19 cellular contexts compared by ENCODE assay signal in the genomic region with DNA sequence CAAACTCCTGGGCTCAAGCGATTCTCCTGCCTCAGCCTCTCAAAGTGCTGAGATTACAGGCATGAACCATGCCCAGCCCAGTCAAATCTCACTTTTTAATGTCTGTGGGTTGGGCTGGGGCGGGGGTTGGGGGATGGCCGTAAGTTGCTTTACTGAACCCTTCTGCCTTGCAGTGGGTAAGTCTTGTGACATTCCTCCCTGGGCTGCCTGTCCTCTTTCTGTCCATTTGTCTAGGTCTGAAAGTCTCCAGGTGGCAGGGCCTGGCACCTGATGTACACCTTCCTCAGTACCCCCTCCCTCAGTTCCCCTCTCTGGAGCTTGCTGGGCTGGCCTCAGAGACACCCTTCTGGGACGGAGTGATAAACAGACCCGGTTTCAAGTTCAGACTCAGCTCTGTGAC. TPM values are rescaled to one million over a fixed set of nuclear protein-coding genes. Genes with fewer than 3 reads are reported as not detected.
"Had no signal": no experiment of that assay in that cellular context is flagged by ENCODE, and none has a peak within 500 bp of the region (broad histone marks: within the 10 kb centered on the region; RNA-seq: fewer than 3 reads in every experiment).

No MANE protein-coding gene starts in this region.

- H3K36me3 Mint-ChIP-seq: activated naive CD8-positive, alpha-beta T cell treated with anti-CD3 and anti-CD28 coated beads for 36 hours had no signal

- H3K9me3 ChIP-seq: SJSA1 had no signal

- ATAC-seq: stimulated activated memory B cell treated with anti-CD40 and anti-IgM and Interleukin-4, amounts not matched to agents 10 μg/mL and 1 μg/mL and 100 μg/mL, for 72 hours had no signal

- H3K27ac Mint-ChIP-seq: activated naive CD8-positive, alpha-beta T cell treated with anti-CD3 and anti-CD28 coated beads for 36 hours; stimulated activated memory B cell treated with anti-CD40 and anti-IgM and Interleukin-4, amounts not matched to agents 10 μg/mL and 1 μg/mL and 100 μg/mL, for 72 hours had no signal

- H3K27ac ChIP-seq: hepatocyte, parathyroid adenoma, SJSA1 had no signal

- H3K9me3 Mint-ChIP-seq: activated naive CD8-positive, alpha-beta T cell treated with anti-CD3 and anti-CD28 coated beads for 36 hours; stimulated activated memory B cell treated with anti-CD40 and anti-IgM and Interleukin-4, amounts not matched to agents 10 μg/mL and 1 μg/mL and 100 μg/mL, for 72 hours had no signal

- H3K4me3 ChIP-seq: hepatocyte, SJSA1 had no signal

- H3K27me3 Mint-ChIP-seq: activated naive CD8-positive, alpha-beta T cell treated with anti-CD3 and anti-CD28 coated beads for 36 hours; stimulated activated memory B cell treated with anti-CD40 and anti-IgM and Interleukin-4, amounts not matched to agents 10 μg/mL and 1 μg/mL and 100 μg/mL, for 72 hours had no signal

- DNase-seq: activated CD4-positive, alpha-beta T cell treated with anti-CD3 and anti-CD28 coated beads, Interleukin-2, amount 50 U/mL, for 4 hours; activated CD4-positive, CD25-positive, alpha-beta regulatory T cell treated with anti-CD3 and anti-CD28 coated beads, Interleukin-2, amount 50 U/mL, for 72 hours; activated gamma-delta T cell treated with Interleukin-2 at 50 U/mL for 16 hours; activated naive CD8-positive, alpha-beta T cell treated with anti-CD3 and anti-CD28 coated beads for 36 hours; activated T-cell treated with anti-CD3 and anti-CD28 coated beads, Interleukin-2, amount 50 U/mL, for 48 hours; anterior cingulate cortex; kidney had no signal

- H3K4me1 ChIP-seq: parathyroid adenoma had no signal

- H3K9ac ChIP-seq: parathyroid adenoma had no signal

- H2AFZ ChIP-seq: hepatocyte, parathyroid adenoma had no signal

- H3K27me3 ChIP-seq: hepatocyte, SJSA1 had no signal

- H3K4me2 ChIP-seq: hepatocyte had no signal

- H3K4me3 Mint-ChIP-seq: activated naive CD8-positive, alpha-beta T cell treated with anti-CD3 and anti-CD28 coated beads for 36 hours; stimulated activated memory B cell treated with anti-CD40 and anti-IgM and Interleukin-4, amounts not matched to agents 10 μg/mL and 1 μg/mL and 100 μg/mL, for 72 hours had no signal

RNA-seq across cellular contexts. Expression of a gene that starts 51.3 kb away (rescaled TPM):
- total RNA-seq: activated naive CD8-positive, alpha-beta T cell treated with anti-CD3 and anti-CD28 coated beads for 36 hours; bronchial epithelial cell; endothelial cell of umbilical vein; fibroblast of lung; frontal cortex; hepatocyte; kidney; lung microvascular endothelial cell; mucosa of gallbladder; renal cortical epithelial cell; SJSA1; urinary bladder had no signal
- polyA plus RNA-seq: endothelial cell of umbilical vein, fibroblast of lung, hepatocyte, urinary bladder had no signal
